Comparison of ENCODE assay signal across 1 cellular context in genomic region chr22:30288414-30289125, GRCh38.
TF ChIP-seq lines count a peak whose summit lies in the region.

No MANE protein-coding gene starts in this region.

TF ChIP-seq in HepG2, 621 proteins besides CTCF, POLR2A, EP300 and RAD21 (continued from another document):
- no peak for TF ChIP-seq TCF7L2 (IDR thresholded peaks at IDR 0.05; ENCODE audit: low read depth, low read length)
- TF ChIP-seq SIX1 (CRISPR knock-in tag; IDR thresholded peaks at IDR 0.05; ENCODE audit: borderline replicate concordance) = no peak
- no peak for TF ChIP-seq REPIN1 (CRISPR knock-in tag; IDR thresholded peaks at IDR 0.05; ENCODE audit: borderline replicate concordance, low read depth)
- TF ChIP-seq CREB3 (CRISPR knock-in tag; IDR thresholded peaks at IDR 0.05) = no peak
- no peak for TF ChIP-seq TRIM24 (CRISPR knock-in tag; IDR thresholded peaks at IDR 0.05)
- TF ChIP-seq HCFC1 (IDR thresholded peaks at IDR 0.05; ENCODE audit: low read depth, low read length) = no peak
- TF ChIP-seq ZNF615 (CRISPR knock-in tag; IDR thresholded peaks at IDR 0.05; ENCODE audit: borderline replicate concordance) = no peak
- TF ChIP-seq ZNF691 (CRISPR knock-in tag; IDR thresholded peaks at IDR 0.05; ENCODE audit: borderline replicate concordance, low read depth) = no peak
- TF ChIP-seq POLR2AphosphoS2 (IDR thresholded peaks at IDR 0.05; ENCODE audit: low read depth, low read length) = no peak
- no peak for TF ChIP-seq MAFK (conservative IDR thresholded peaks at IDR 0.05 in 1 of 2, IDR thresholded peaks at IDR 0.05 in 1 of 2; ENCODE audit: low read length in 2 of 2)
